8 cellular contexts compared by ENCODE assay signal in the genomic region with DNA sequence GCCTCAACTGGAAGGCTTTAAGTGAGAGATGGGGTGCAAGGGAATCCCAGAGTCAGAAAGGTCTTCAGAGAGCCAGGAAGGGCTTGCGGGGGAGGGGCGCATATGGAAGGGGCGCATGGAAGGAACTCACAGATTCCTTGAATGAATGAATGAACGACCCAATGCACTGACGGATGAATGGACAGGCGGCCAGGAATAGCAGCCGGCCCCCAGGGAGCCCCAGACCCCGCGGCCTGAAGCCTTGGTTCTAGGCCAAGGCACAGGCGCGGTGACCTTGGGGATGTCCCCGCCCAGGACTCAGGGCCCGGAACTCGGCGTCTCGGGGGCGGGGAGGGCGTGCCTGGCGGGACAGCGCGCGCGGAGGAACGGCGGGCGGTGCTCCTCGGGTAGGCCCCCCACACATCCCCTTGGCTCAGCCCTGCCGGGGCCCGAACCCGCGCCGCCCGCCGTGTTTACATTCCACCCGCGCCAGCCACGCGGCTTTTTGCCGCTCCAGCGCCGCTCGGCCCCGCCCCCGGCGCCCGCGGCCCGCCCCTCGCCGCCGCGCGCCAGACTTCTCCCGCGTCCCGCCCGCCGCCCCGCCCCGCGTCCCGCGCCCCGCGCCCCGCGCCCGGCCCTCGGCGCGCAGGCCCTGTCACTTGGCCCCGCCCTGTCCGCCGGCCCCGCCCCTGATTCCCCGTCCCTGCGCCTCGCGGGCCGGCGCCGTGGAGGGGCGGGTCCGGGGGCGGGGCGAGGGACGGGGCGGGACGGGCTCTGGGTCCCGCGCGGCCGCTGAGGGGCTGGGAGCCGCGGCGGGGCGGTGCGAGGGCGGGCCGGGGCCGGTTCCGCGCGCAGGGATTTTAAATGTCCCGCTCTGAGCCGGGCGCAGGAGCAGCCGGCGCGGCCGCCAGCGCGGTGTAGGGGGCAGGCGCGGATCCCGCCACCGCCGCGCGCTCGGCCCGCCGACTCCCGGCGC. TPM values are rescaled to one million over a fixed set of nuclear protein-coding genes. Genes with fewer than 3 reads are reported as not detected.
DNase-seq lines count a peak whose midpoint lies in the region; ATAC-seq and TF ChIP-seq lines count a peak whose summit lies in the region.

TSS of gene CCNE1 (plus strand) at position 867 of the 955 bp plus-strand sequence. CDS start 565 bp downstream, outside the sequence.

- peak within 1 kb of the TSS; percentile 74 for H3K27ac Mint-ChIP-seq in Calu3 (ENCODE audit: unreplicated experiment)

- H3K27ac ChIP-seq in OCI-LY3 (ENCODE audit: low read length): peak within 1 kb of the TSS; percentile 51
- peak within 1 kb of the TSS; percentile 35 for H3K27ac ChIP-seq in epithelial cell of prostate

- H3K27me3 Mint-ChIP-seq in Calu3 (ENCODE audit: unreplicated experiment): no peaks in the 10 kb centered on the region

- H3K79me2 ChIP-seq in OCI-LY3 (ENCODE audit: low read length): peaks cover 10% of the 10 kb centered on the region

- H3K9me3 ChIP-seq in OCI-LY3 (ENCODE audit: insufficient read depth, low read length): no peaks in the 10 kb centered on the region

- peak within 1 kb of the TSS; percentile 91 for H3K9ac ChIP-seq in OCI-LY3 (ENCODE audit: low read length)

- peak within 1 kb of the TSS; percentile 77 for H2AFZ ChIP-seq in OCI-LY3 (ENCODE audit: low read depth, low read length)

- peaks cover 18% of the 10 kb centered on the region for H3K36me3 ChIP-seq in OCI-LY3 (replicated peaks; ENCODE audit: low read depth, low read length)

- H3K36me3 Mint-ChIP-seq in Calu3 (ENCODE audit: insufficient read depth, unreplicated experiment): peaks cover 12% of the 10 kb centered on the region

- H3K4me1 Mint-ChIP-seq in Calu3 (ENCODE audit: low read depth, unreplicated experiment): peaks cover 11% of the 10 kb centered on the region

- H3K4me3 ChIP-seq in OCI-LY3 (ENCODE audit: low read length): peak within 1 kb of the TSS; percentile 96

- DNase-seq in Calu3: peak; percentile 95
- DNase-seq in HUDEP-2 (lab: John Stamatoyannopoulos, UW; ENCODE audit: unreplicated experiment in 76 of 76): peak in 74 of 76 experiments; percentile 47 to 99 (median 92)
- DNase-seq in activated T-cell treated with anti-CD3 and anti-CD28 coated beads for 1 hour (ENCODE audit: low read depth): peak; percentile 97
- peak; percentile 29 for DNase-seq in epithelial cell of prostate (ENCODE audit: low read depth, low spot score)
- peak; percentile 93 for DNase-seq in mucosa of gallbladder (ENCODE audit: low spot score)
- DNase-seq in stimulated activated CD8-positive, alpha-beta memory T cell treated with anti-CD3 and anti-CD28 coated beads, Interleukin-4, amount 100 ng/mL, for 1 hour (ENCODE audit: low read depth in 2 of 2, low spot score in 1 of 2): peak; percentile 89 to 91

- no TSS peak for BruUV-seq in Calu3 (replicated peaks; lab: Mats Ljungman, UMichigan)

- H3K27me3 ChIP-seq in OCI-LY3 (ENCODE audit: low read depth, low read length): no peaks in the 10 kb centered on the region

- intact Hi-C loops in Calu3 (cut with micrococcal nuclease; ENCODE audit: unreplicated experiment): no loop called here

- TF ChIP-seq CTCF in Calu3 (IDR thresholded peaks at IDR 0.05; ENCODE audit: unreplicated experiment) (no peak), OCI-LY3 (IDR thresholded peaks at IDR 0.05; ENCODE audit: low read depth, low read length) (no peak)

- H3K4me2 ChIP-seq in OCI-LY3 (ENCODE audit: low read length): peak within 1 kb of the TSS; percentile 92

- no peaks in the 10 kb centered on the region for H3K9me3 Mint-ChIP-seq in Calu3 (ENCODE audit: low read depth, unreplicated experiment)

- no peaks in the 10 kb centered on the region for H4K20me1 ChIP-seq in OCI-LY3 (ENCODE audit: insufficient read depth, low read length)

- H3K4me3 Mint-ChIP-seq in Calu3 (ENCODE audit: low read depth, unreplicated experiment): peak within 1 kb of the TSS; percentile 72

- peaks cover 14% of the 10 kb centered on the region for H3K4me1 ChIP-seq in OCI-LY3 (ENCODE audit: low read length)

- ATAC-seq in GM21367 (IDR thresholded peaks at IDR 0.05; ENCODE audit: unreplicated experiment): peak; percentile 73

- CTCF ChIA-PET in Calu3 (lab: Charles Lee): no interaction called here

RNA-seq across cellular contexts. Expression of gene CCNE1, which starts in this region (rescaled TPM):
- 11.0 and 15.9 TPM in 2 replicates for total RNA-seq in Calu3 (2022)
- total RNA-seq in mucosa of gallbladder: 2.0 TPM

Comparison
In these comparisons a context has a peak if more than half of its experiments do, and no peak if none do; other contexts are left out.
1. Peak in every context shown above with its lines: DNase-seq, ATAC-seq, H3K4me3 ChIP-seq and H3K27ac ChIP-seq.
2. DNase-seq: peak in every context shown above with its lines; median percentile 97 in activated T-cell treated with anti-CD3 and anti-CD28 coated beads for 1 hour; 95 in Calu3; 93 in mucosa of gallbladder; 92 in HUDEP-2; 90 in stimulated activated CD8-positive, alpha-beta memory T cell treated with anti-CD3 and anti-CD28 coated beads, Interleukin-4, amount 100 ng/mL, for 1 hour; 29 in epithelial cell of prostate.